ENCODE assay signal across 9 cellular contexts in the genomic region with DNA sequence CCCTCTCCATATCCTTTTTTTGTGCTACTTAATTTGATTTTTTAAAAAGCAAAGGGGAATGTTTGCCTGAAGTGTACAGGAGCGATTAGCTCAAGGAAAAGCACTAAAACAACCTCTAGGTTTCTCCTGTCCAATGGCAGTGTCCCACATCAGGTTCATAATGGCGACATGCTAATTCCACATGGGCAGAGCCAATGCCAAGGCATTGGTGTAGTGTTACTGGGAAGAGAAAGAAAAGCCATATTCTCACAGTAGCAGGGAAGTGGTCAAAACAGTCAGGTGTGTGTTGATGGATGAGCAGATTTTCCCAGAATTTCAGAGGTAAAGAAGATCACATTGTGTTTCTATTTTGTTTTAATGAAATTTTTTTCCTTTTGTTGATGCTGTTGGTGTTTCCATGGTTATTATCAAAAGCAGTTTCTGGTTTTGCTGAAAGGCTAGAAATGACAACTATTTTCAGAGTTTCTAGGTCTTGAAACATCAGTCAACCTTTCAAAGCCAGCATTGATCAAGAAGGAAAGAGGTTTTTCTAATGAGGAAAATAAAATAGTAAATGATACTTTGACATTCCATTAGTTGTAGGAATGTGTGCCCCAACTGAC.
DNase-seq lines count a peak whose midpoint lies in the region; ATAC-seq and TF ChIP-seq lines count a peak whose summit lies in the region.
"Had no signal": no experiment of that assay in that cellular context is flagged by ENCODE, and none has a peak within 500 bp of the region (broad histone marks: within the 10 kb centered on the region; RNA-seq: fewer than 3 reads in every experiment).

No MANE protein-coding gene starts in this region.

- H3K27me3 Mint-ChIP-seq in activated naive CD4-positive, alpha-beta T cell treated with anti-CD3 and anti-CD28 coated beads, Interleukin-2, amount 50 U/mL, for 24 hours, result no peaks in the 10 kb centered on the region
- H3K27me3 Mint-ChIP-seq in WTC11 (ENCODE audit: low read depth), result no peaks in the 10 kb centered on the region
- peaks cover 31 to 42% of the 10 kb centered on the region in 2 donors for H3K27me3 Mint-ChIP-seq in stimulated activated naive B cell treated with anti-CD40 and anti-IgM and Interleukin-4, amounts not matched to agents 10 μg/mL and 1 μg/mL and 100 μg/mL, for 72 hours

- peaks cover 3% of the 10 kb centered on the region for H3K36me3 Mint-ChIP-seq in activated naive CD4-positive, alpha-beta T cell treated with anti-CD3 and anti-CD28 coated beads, Interleukin-2, amount 50 U/mL, for 24 hours
- H3K36me3 Mint-ChIP-seq in WTC11, result no peaks in the 10 kb centered on the region
- peaks cover under 1 to 5% of the 10 kb centered on the region in 2 donors for H3K36me3 Mint-ChIP-seq in stimulated activated naive B cell treated with anti-CD40 and anti-IgM and Interleukin-4, amounts not matched to agents 10 μg/mL and 1 μg/mL and 100 μg/mL, for 72 hours

- no peak overlapping the region for H3K4me3 ChIP-seq in upper lobe of left lung

- H3K27me3 ChIP-seq in upper lobe of left lung, result no peaks in the 10 kb centered on the region

- TF ChIP-seq CTCF in WTC11 (IDR thresholded peaks at IDR 0.05), result no peak
- TF ChIP-seq CTCF in upper lobe of left lung (IDR thresholded peaks at IDR 0.05), result no peak

- H3K4me1 Mint-ChIP-seq in activated naive CD4-positive, alpha-beta T cell treated with anti-CD3 and anti-CD28 coated beads, Interleukin-2, amount 50 U/mL, for 24 hours, result peaks cover 93% of the 10 kb centered on the region
- peaks cover 85% of the 10 kb centered on the region for H3K4me1 Mint-ChIP-seq in WTC11
- peaks cover 26 to 46% of the 10 kb centered on the region in 2 donors for H3K4me1 Mint-ChIP-seq in stimulated activated naive B cell treated with anti-CD40 and anti-IgM and Interleukin-4, amounts not matched to agents 10 μg/mL and 1 μg/mL and 100 μg/mL, for 72 hours

- peak overlapping the region in 3 of 4 donors; percentile 12 to 63 (median 21) for H3K27ac ChIP-seq in upper lobe of left lung

- 75 to 77% methylated on average over 2 of the region's 2 CpGs for whole genome bisulfite sequencing in upper lobe of left lung, 2 donors

- H3K4me1 ChIP-seq in upper lobe of left lung, result peaks cover 62 to 74% (median 67%) of the 10 kb centered on the region in 4 donors

- no peaks in the 10 kb centered on the region for H3K9me3 ChIP-seq in upper lobe of left lung

- TF ChIP-seq POLR2A in upper lobe of left lung (IDR thresholded peaks at IDR 0.05), result no peak

- in situ Hi-C loops in G401 (cut with HindIII; ENCODE audit: low sequenced_read_pairs), result no loop called here

- no peaks in the 10 kb centered on the region for H3K36me3 ChIP-seq in upper lobe of left lung

- ATAC-seq in WTC11, result peak; percentile 98
- ATAC-seq in upper lobe of left lung (ENCODE audit: low FRiP score in 2 of 2), result no peak
- no peak for ATAC-seq in GM21515 (IDR thresholded peaks at IDR 0.05; ENCODE audit: unreplicated experiment)
- ATAC-seq in stimulated activated naive B cell treated with anti-CD40 and anti-IgM and Interleukin-4, amounts not matched to agents 10 μg/mL and 1 μg/mL and 100 μg/mL, for 72 hours (replicated peaks), result no peak
- ATAC-seq: stimulated activated effector memory CD8-positive, alpha-beta T cell treated with anti-CD3 and anti-CD28 coated beads, Interleukin-12 subunit alpha, Interleukin-12 subunit beta, amount 100 ng/mL, for 72 hours had no signal

- H3K9me3 Mint-ChIP-seq in activated naive CD4-positive, alpha-beta T cell treated with anti-CD3 and anti-CD28 coated beads, Interleukin-2, amount 50 U/mL, for 24 hours, result no peaks in the 10 kb centered on the region
- no peaks in the 10 kb centered on the region for H3K9me3 Mint-ChIP-seq in WTC11
- peaks cover 0 to 2% of the 10 kb centered on the region in 2 donors for H3K9me3 Mint-ChIP-seq in stimulated activated naive B cell treated with anti-CD40 and anti-IgM and Interleukin-4, amounts not matched to agents 10 μg/mL and 1 μg/mL and 100 μg/mL, for 72 hours
- H3K9me3 Mint-ChIP-seq: stimulated activated effector memory CD8-positive, alpha-beta T cell treated with anti-CD3 and anti-CD28 coated beads, Interleukin-12 subunit alpha, Interleukin-12 subunit beta, amount 100 ng/mL, for 72 hours had no signal

- H3K4me3 Mint-ChIP-seq in activated naive CD4-positive, alpha-beta T cell treated with anti-CD3 and anti-CD28 coated beads, Interleukin-2, amount 50 U/mL, for 24 hours, result peak overlapping the region; percentile 30
- peak overlapping the region; percentile 38 for H3K4me3 Mint-ChIP-seq in WTC11
- no peak overlapping the region for H3K4me3 Mint-ChIP-seq in stimulated activated naive B cell treated with anti-CD40 and anti-IgM and Interleukin-4, amounts not matched to agents 10 μg/mL and 1 μg/mL and 100 μg/mL, for 72 hours
- H3K4me3 Mint-ChIP-seq: stimulated activated effector memory CD8-positive, alpha-beta T cell treated with anti-CD3 and anti-CD28 coated beads, Interleukin-12 subunit alpha, Interleukin-12 subunit beta, amount 100 ng/mL, for 72 hours had no signal

- CTCF ChIA-PET in WTC11 (lab: Charles Lee), result interaction anchor here (0.6 to 1.4 kb wide), 8 partner anchors 9 to 970 kb away, joined by 3 to 7 read pairs (median 4); no protein-coding TSS in a partner anchor

- H3K27ac Mint-ChIP-seq in activated naive CD4-positive, alpha-beta T cell treated with anti-CD3 and anti-CD28 coated beads, Interleukin-2, amount 50 U/mL, for 24 hours, result peak overlapping the region; percentile 47
- peak overlapping the region; percentile 94 for H3K27ac Mint-ChIP-seq in WTC11
- no peak overlapping the region for H3K27ac Mint-ChIP-seq in stimulated activated naive B cell treated with anti-CD40 and anti-IgM and Interleukin-4, amounts not matched to agents 10 μg/mL and 1 μg/mL and 100 μg/mL, for 72 hours
- H3K27ac Mint-ChIP-seq: stimulated activated effector memory CD8-positive, alpha-beta T cell treated with anti-CD3 and anti-CD28 coated beads, Interleukin-12 subunit alpha, Interleukin-12 subunit beta, amount 100 ng/mL, for 72 hours had no signal

- DNase-seq in activated naive CD4-positive, alpha-beta T cell (lab: John Stamatoyannopoulos, UW), result no peak
- peak; percentile 54 for DNase-seq in WTC11 (ENCODE audit: low spot score)
- DNase-seq in islet precursor cell, result peak; percentile 64
- no peak for DNase-seq in upper lobe of left lung
- DNase-seq in stimulated activated naive B cell treated with anti-CD40 and anti-IgM and Interleukin-4, amounts not matched to agents 10 μg/mL and 1 μg/mL and 100 μg/mL, for 72 hours, result no peak
- no peak for DNase-seq in G401 (ENCODE audit: low spot score)

- POLR2A ChIA-PET in WTC11 (lab: Charles Lee), result no interaction called here

- no peak for TF ChIP-seq EP300 in upper lobe of left lung (IDR thresholded peaks at IDR 0.05)

TF ChIP-seq in WTC11, 78 proteins besides CTCF, POLR2A, EP300 and RAD21:
- TF ChIP-seq ZNF263 (CRISPR knock-in tag; IDR thresholded peaks at IDR 0.05; ENCODE audit: low read depth) (no peak), NFYB (CRISPR knock-in tag; conservative IDR thresholded peaks at IDR 0.05; ENCODE audit: low read depth) (0 out of 2 replicates have a peak, but pooled peaks have one; percentile 17)
- TF ChIP-seq, protein P1, sequence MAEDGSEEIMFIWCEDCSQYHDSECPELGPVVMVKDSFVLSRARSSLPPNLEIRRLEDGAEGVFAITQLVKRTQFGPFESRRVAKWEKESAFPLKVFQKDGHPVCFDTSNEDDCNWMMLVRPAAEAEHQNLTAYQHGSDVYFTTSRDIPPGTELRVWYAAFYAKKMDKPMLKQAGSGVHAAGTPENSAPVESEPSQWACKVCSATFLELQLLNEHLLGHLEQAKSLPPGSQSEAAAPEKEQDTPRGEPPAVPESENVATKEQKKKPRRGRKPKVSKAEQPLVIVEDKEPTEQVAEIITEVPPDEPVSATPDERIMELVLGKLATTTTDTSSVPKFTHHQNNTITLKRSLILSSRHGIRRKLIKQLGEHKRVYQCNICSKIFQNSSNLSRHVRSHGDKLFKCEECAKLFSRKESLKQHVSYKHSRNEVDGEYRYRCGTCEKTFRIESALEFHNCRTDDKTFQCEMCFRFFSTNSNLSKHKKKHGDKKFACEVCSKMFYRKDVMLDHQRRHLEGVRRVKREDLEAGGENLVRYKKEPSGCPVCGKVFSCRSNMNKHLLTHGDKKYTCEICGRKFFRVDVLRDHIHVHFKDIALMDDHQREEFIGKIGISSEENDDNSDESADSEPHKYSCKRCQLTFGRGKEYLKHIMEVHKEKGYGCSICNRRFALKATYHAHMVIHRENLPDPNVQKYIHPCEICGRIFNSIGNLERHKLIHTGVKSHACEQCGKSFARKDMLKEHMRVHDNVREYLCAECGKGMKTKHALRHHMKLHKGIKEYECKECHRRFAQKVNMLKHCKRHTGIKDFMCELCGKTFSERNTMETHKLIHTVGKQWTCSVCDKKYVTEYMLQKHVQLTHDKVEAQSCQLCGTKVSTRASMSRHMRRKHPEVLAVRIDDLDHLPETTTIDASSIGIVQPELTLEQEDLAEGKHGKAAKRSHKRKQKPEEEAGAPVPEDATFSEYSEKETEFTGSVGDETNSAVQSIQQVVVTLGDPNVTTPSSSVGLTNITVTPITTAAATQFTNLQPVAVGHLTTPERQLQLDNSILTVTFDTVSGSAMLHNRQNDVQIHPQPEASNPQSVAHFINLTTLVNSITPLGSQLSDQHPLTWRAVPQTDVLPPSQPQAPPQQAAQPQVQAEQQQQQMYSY (CRISPR knock-in tag; IDR thresholded peaks at IDR 0.05), result no peak
TF ChIP-seq in WTC11: peak in this region for 1.

Comparison
In these comparisons a context has a peak if more than half of its experiments do, and no peak if none do; other contexts are left out.
1. H3K4me3 Mint-ChIP-seq: peak in activated naive CD4-positive, alpha-beta T cell treated with anti-CD3 and anti-CD28 coated beads, Interleukin-2, amount 50 U/mL, for 24 hours (single experiment) and WTC11 (single experiment); none in stimulated activated naive B cell treated with anti-CD40 and anti-IgM and Interleukin-4, amounts not matched to agents 10 μg/mL and 1 μg/mL and 100 μg/mL, for 72 hours (0 of 2).
2. DNase-seq: peak in WTC11 (single experiment) and islet precursor cell (single experiment); none in activated naive CD4-positive, alpha-beta T cell (0 of 4), upper lobe of left lung (0 of 2), stimulated activated naive B cell treated with anti-CD40 and anti-IgM and Interleukin-4, amounts not matched to agents 10 μg/mL and 1 μg/mL and 100 μg/mL, for 72 hours (single experiment) and G401 (single experiment).